ENCODE assay signal across 7 cellular contexts in genomic region chr1:234911136-234911535, GRCh38.
DNase-seq lines count a peak whose midpoint lies in the region; ATAC-seq and TF ChIP-seq lines count a peak whose summit lies in the region.
"Not testable (repeated sequence)": the region's sequence is repeated elsewhere in the genome, so short reads cannot be mapped to it uniquely, and the experiment has no call there.

No MANE protein-coding gene starts in this region.

- not testable (repeated sequence) for BruUV-seq in Panc1 (replicated peaks; lab: Mats Ljungman, UMichigan)

- H3K4me3 Mint-ChIP-seq in CD8-positive, alpha-beta memory T cell, result peak overlapping the region in 6 of 7 donors; percentile 29 to 90 (median 64)
- H3K4me3 Mint-ChIP-seq in activated T-helper 17 cell treated with anti-CD3 and anti-CD28 coated beads, Interleukin-2, amount 50 U/mL, for 72 hours; nephron: not testable (repeated sequence)
- H3K4me3 Mint-ChIP-seq in effector memory CD8-positive, alpha-beta T cell, result peak overlapping the region; percentile 31 to 65

- TF ChIP-seq EP300 in stomach (IDR thresholded peaks at IDR 0.05), result not testable (repeated sequence)

- H3K4me1 ChIP-seq in CD8-positive, alpha-beta memory T cell (ENCODE audit: insufficient read depth, low read length), result peaks cover 25% of the 10 kb centered on the region
- not testable (repeated sequence) for H3K4me1 ChIP-seq in Panc1 (ENCODE audit: control insufficient read depth, insufficient read depth, low read length)
- peaks cover 71% of the 10 kb centered on the region for H3K4me1 ChIP-seq in left ventricle myocardium inferior
- peaks cover 36 to 65% (median 51%) of the 10 kb centered on the region in 4 donors for H3K4me1 ChIP-seq in stomach

- in situ Hi-C loops in Panc1 (cut with HindIII; ENCODE audit: low pct_unique_long_range_greater_than_20kb, low sequenced_read_pairs), result not testable (repeated sequence)

- not testable (repeated sequence) for H3K36me3 ChIP-seq in CD8-positive, alpha-beta memory T cell (ENCODE audit: insufficient read depth, low read length); Panc1 (ENCODE audit: control insufficient read depth, insufficient read depth, low read length); left ventricle myocardium inferior; stomach

- WGBS in stomach, 5 donors, result 84 to 95% (median 89%) methylated on average over 5 of the region's 5 CpGs

- not testable (repeated sequence) for H3K27ac ChIP-seq in CD8-positive, alpha-beta memory T cell (ENCODE audit: low read depth, low read length)
- H3K27ac ChIP-seq in Panc1 (ENCODE audit: low read length) (peak overlapping the region; percentile 65), left ventricle myocardium inferior (replicated peaks) (peak overlapping the region; percentile 97), stomach (peak overlapping the region in 3 of 5 donors; percentile 71 to 87 (median 77))

- TF ChIP-seq POLR2A in stomach (IDR thresholded peaks at IDR 0.05), result not testable (repeated sequence)

- ATAC-seq in Panc1; activated T-helper 17 cell treated with anti-CD3 and anti-CD28 coated beads, Interleukin-2, amount 50 U/mL, for 72 hours (replicated peaks); effector memory CD8-positive, alpha-beta T cell (replicated peaks): not testable (repeated sequence)

- not testable (repeated sequence) for H3K4me3 ChIP-seq in CD8-positive, alpha-beta memory T cell (ENCODE audit: low read length); Panc1 (ENCODE audit: low read depth in 2 of 2, low read length in 2 of 2); left ventricle myocardium inferior; stomach

- H3K27me3 ChIP-seq in CD8-positive, alpha-beta memory T cell (ENCODE audit: insufficient read depth, low read length, poor library complexity, severe bottlenecking); Panc1 (ENCODE audit: control insufficient read depth, insufficient read depth, low read length); left ventricle myocardium inferior (ENCODE audit: low read depth); stomach: not testable (repeated sequence)

- peak overlapping the region; percentile 61 to 98 (median 93) for H3K27ac Mint-ChIP-seq in CD8-positive, alpha-beta memory T cell
- peak overlapping the region; percentile 52 for H3K27ac Mint-ChIP-seq in activated T-helper 17 cell treated with anti-CD3 and anti-CD28 coated beads, Interleukin-2, amount 50 U/mL, for 72 hours
- H3K27ac Mint-ChIP-seq in effector memory CD8-positive, alpha-beta T cell, result peak overlapping the region; percentile 91
- peak overlapping the region in 2 of 3 experiments; percentile 61 to 83 for H3K27ac Mint-ChIP-seq in nephron

- POLR2A ChIA-PET in CD8-positive, alpha-beta memory T cell (lab: Charles Lee), result interaction anchor here (0.5 to 1.1 kb wide), 4 partner anchors 16 to 187 kb away, joined by 3 to 5 read pairs (median 4); no protein-coding TSS in a partner anchor
- POLR2A ChIA-PET in Panc1 (lab: Charles Lee), result interaction anchor here (0.6 kb wide), 1 partner anchor 27 kb away, joined by 6 read pairs; no protein-coding TSS in a partner anchor

- H3K9me3 ChIP-seq in CD8-positive, alpha-beta memory T cell (ENCODE audit: low read length); Panc1 (ENCODE audit: control insufficient read depth, insufficient read depth, low read depth, low read length); left ventricle myocardium inferior (replicated peaks); stomach: not testable (repeated sequence)

- not testable (repeated sequence) for H3K27me3 Mint-ChIP-seq in CD8-positive, alpha-beta memory T cell; activated T-helper 17 cell treated with anti-CD3 and anti-CD28 coated beads, Interleukin-2, amount 50 U/mL, for 72 hours; effector memory CD8-positive, alpha-beta T cell; nephron (ENCODE audit: low read depth)

- peaks cover 38 to 50% (median 44%) of the 10 kb centered on the region in 3 donors for H3K4me1 Mint-ChIP-seq in CD8-positive, alpha-beta memory T cell
- peaks cover 13% of the 10 kb centered on the region for H3K4me1 Mint-ChIP-seq in activated T-helper 17 cell treated with anti-CD3 and anti-CD28 coated beads, Interleukin-2, amount 50 U/mL, for 72 hours
- H3K4me1 Mint-ChIP-seq in effector memory CD8-positive, alpha-beta T cell (ENCODE audit: low read depth in 2 of 2), result peaks cover 30 to 36% of the 10 kb centered on the region in 2 donors
- peaks cover 62% of the 10 kb centered on the region for H3K4me1 Mint-ChIP-seq in nephron

- not testable (repeated sequence) for DNase-seq in CD8-positive, alpha-beta memory T cell; Panc1 (ENCODE audit: low read depth, low spot score); effector memory CD8-positive, alpha-beta T cell; left ventricle myocardium inferior; stomach

- H3K36me3 Mint-ChIP-seq in CD8-positive, alpha-beta memory T cell; activated T-helper 17 cell treated with anti-CD3 and anti-CD28 coated beads, Interleukin-2, amount 50 U/mL, for 72 hours (ENCODE audit: low read depth); effector memory CD8-positive, alpha-beta T cell (ENCODE audit: insufficient read depth); nephron (ENCODE audit: low read depth): not testable (repeated sequence)

- intact Hi-C loops in Panc1 (cut with micrococcal nuclease; ENCODE audit: unreplicated experiment); left ventricle myocardium inferior (cut with micrococcal nuclease); stomach (cut with DNase I; ENCODE audit: low total_unique reads): not testable (repeated sequence)

- TF ChIP-seq CTCF in Panc1 (IDR thresholded peaks at IDR 0.05); left ventricle myocardium inferior (IDR thresholded peaks at IDR 0.05; ENCODE audit: borderline replicate concordance); nephron (IDR thresholded peaks at IDR 0.05; ENCODE audit: unreplicated experiment in 3 of 3); stomach (IDR thresholded peaks at IDR 0.05): not testable (repeated sequence)

- H3K9me3 Mint-ChIP-seq in CD8-positive, alpha-beta memory T cell; activated T-helper 17 cell treated with anti-CD3 and anti-CD28 coated beads, Interleukin-2, amount 50 U/mL, for 72 hours; effector memory CD8-positive, alpha-beta T cell; nephron: not testable (repeated sequence)

- CTCF ChIA-PET in CD8-positive, alpha-beta memory T cell (lab: Charles Lee), result interaction anchor here (1.2 to 1.9 kb wide), 2 partner anchors 15 to 52 kb away, joined by 3 to 4 read pairs; no protein-coding TSS in a partner anchor
- CTCF ChIA-PET in Panc1 (lab: Charles Lee), result interaction anchor here (0.6 kb wide), 1 partner anchor 187 kb away, joined by 5 read pairs; no protein-coding TSS in a partner anchor
